ENCODE assay signal across 8 cellular contexts in the genomic region with DNA sequence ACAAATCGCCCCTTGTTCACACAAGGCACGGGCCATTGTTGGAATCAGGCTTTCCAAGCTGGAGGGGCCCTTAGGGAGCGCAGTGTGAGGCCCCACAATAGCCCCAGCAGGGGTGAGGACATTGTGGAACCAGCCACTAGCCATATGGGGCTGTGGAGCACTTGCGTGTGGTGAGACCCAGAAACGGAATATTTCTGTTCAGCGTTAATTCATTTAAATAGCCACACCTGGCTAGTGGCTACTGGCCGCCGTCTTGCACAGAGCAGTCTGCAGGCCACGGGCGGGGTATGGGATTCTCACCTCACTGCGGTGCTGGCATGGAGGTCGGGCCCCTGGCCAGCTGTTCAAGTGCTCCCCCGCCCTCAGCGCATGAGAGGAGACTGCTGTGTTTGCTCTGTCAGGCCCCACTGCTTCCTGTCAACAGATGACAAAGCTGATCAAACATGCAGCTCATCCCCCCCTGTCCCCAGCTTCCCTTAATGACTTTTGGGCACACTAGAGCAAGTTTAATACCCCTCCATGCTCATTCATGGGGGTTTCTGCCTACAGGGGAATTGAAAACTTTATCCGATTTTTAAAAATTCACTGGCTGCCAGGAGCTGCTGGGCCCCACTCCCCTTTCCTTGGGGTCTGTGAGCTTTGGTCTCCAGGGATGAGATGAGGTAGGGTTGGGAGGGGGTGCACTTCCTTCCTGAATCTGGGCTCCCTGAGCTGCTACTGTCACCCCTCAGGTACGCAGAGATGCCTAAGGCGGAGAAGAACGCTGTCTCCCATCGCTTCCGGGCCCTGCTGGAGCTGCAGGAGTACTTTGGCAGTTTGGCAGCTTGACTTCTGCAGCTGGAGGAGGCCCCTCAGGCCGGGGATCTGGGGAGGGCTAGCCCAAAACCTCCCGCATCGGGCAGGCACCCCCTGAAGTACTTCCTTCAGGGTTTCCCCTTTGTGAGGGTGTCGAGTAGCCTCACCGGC. TPM values are rescaled to one million over a fixed set of nuclear protein-coding genes. Genes with fewer than 3 reads are reported as not detected.
DNase-seq lines count a peak whose midpoint lies in the region; ATAC-seq and TF ChIP-seq lines count a peak whose summit lies in the region.

No MANE protein-coding gene starts in this region.

- no peaks in the 10 kb centered on the region for H3K9me3 ChIP-seq in CD4-positive, alpha-beta T cell (ENCODE audit: control insufficient read depth, low read length)

- CTCF ChIA-PET in CD4-positive, alpha-beta T cell (lab: Charles Lee), result interaction anchor here (0.7 kb wide), 3 partner anchors 9 to 118 kb away, joined by 3 read pairs; no protein-coding TSS in a partner anchor

- peak in 9 of 10 experiments; percentile 17 to 53 (median 41) for DNase-seq in CD4-positive, alpha-beta T cell
- DNase-seq in GM20000 (ENCODE audit: low spot score) (peak; percentile 83), NCI-H345 treated with DMSO at 0.1 percent for 48 hours (lab: John Stamatoyannopoulos, UW; ENCODE audit: unreplicated experiment) (peak; percentile 97), ecto neural progenitor cell (ENCODE audit: low spot score) (no peak), left lobe of liver (ENCODE audit: low spot score) (no peak), caudate nucleus (lab: John Stamatoyannopoulos, UW) (no peak)
- DNase-seq in effector CD4-positive, alpha-beta T cell, result peak; percentile 25

- H3K36me3 Mint-ChIP-seq in CD4-positive, alpha-beta T cell (ENCODE audit: low read depth), result peaks cover 33% of the 10 kb centered on the region

- intact Hi-C loops in CD4-positive, alpha-beta T cell (cut with DNase I, micrococcal nuclease), result loop anchor here in 1 of 2 experiments (5.0 kb wide), 1 partner anchor 176 kb away; a partner anchor contains a TSS

- no peaks in the 10 kb centered on the region for H3K27me3 ChIP-seq in CD4-positive, alpha-beta T cell (ENCODE audit: control insufficient read depth, insufficient read depth, low read length)

- H3K27ac ChIP-seq in CD4-positive, alpha-beta T cell (ENCODE audit: low read depth, low read length), result no peak overlapping the region
- H3K27ac ChIP-seq in caudate nucleus (ENCODE audit: low read depth, low read length), result no peak overlapping the region

- peak overlapping the region; percentile 45 for H3K4me3 Mint-ChIP-seq in CD4-positive, alpha-beta T cell

- no peaks in the 10 kb centered on the region for H3K9me3 Mint-ChIP-seq in CD4-positive, alpha-beta T cell

- POLR2A ChIA-PET in CD4-positive, alpha-beta T cell (lab: Charles Lee), result interaction anchor here (0.8 to 2.8 kb wide), 9 partner anchors 13 to 185 kb away, joined by 3 to 23 read pairs (median 5); a partner anchor contains a TSS

- H3K4me1 Mint-ChIP-seq in CD4-positive, alpha-beta T cell (ENCODE audit: low read depth), result peaks cover 20% of the 10 kb centered on the region

- peak; percentile 92 for ATAC-seq in CD4-positive, alpha-beta T cell (ENCODE audit: poor library complexity)
- ATAC-seq in HG03439 (IDR thresholded peaks at IDR 0.05; ENCODE audit: unreplicated experiment) (no peak), left lobe of liver (no peak)

- H3K27ac Mint-ChIP-seq in CD4-positive, alpha-beta T cell, result peak overlapping the region; percentile 93

- no peak for TF ChIP-seq CTCF in CD4-positive, alpha-beta T cell (IDR thresholded peaks at IDR 0.05)
- no peak for TF ChIP-seq CTCF in GM20000 (IDR thresholded peaks at IDR 0.05; ENCODE audit: extremely low read depth, missing control alignments)

- H3K27me3 Mint-ChIP-seq in CD4-positive, alpha-beta T cell, result no peaks in the 10 kb centered on the region

RNA-seq across cellular contexts. Expression of a gene that starts 13.6 kb away (rescaled TPM):
- 10 to 100 TPM; 17.8 to 19.5 TPM for total RNA-seq in CD4-positive, alpha-beta T cell
- 25.3 TPM for total RNA-seq in left lobe of liver

RNA-seq across cellular contexts. Expression of a gene that starts 16.1 kb away (rescaled TPM):
- under 1 TPM; 0.08 to 0.60 TPM for total RNA-seq in CD4-positive, alpha-beta T cell
- total RNA-seq in left lobe of liver, result 0.18 TPM

RNA-seq across cellular contexts. Expression of a gene that starts 18.4 kb away (rescaled TPM):
- total RNA-seq in CD4-positive, alpha-beta T cell, result 10 to 100 TPM; 40.7 to 43.4 TPM
- total RNA-seq in left lobe of liver, result 71.0 TPM

RNA-seq across cellular contexts. Expression of a gene that starts 49.6 kb away (rescaled TPM):
- 10 to 100 TPM; 22.2 to 22.4 TPM for total RNA-seq in CD4-positive, alpha-beta T cell
- 5.7 TPM for total RNA-seq in left lobe of liver

Comparison
In these comparisons a context has a peak if more than half of its experiments do, and no peak if none do; other contexts are left out.
1. DNase-seq: peak in CD4-positive, alpha-beta T cell (9 of 10), GM20000 (single experiment), NCI-H345 treated with DMSO at 0.1 percent for 48 hours (single experiment) and effector CD4-positive, alpha-beta T cell (single experiment); none in ecto neural progenitor cell (single experiment), left lobe of liver (single experiment) and caudate nucleus (0 of 61).